ENCODE assay signal across 1 cellular context in the genomic region with DNA sequence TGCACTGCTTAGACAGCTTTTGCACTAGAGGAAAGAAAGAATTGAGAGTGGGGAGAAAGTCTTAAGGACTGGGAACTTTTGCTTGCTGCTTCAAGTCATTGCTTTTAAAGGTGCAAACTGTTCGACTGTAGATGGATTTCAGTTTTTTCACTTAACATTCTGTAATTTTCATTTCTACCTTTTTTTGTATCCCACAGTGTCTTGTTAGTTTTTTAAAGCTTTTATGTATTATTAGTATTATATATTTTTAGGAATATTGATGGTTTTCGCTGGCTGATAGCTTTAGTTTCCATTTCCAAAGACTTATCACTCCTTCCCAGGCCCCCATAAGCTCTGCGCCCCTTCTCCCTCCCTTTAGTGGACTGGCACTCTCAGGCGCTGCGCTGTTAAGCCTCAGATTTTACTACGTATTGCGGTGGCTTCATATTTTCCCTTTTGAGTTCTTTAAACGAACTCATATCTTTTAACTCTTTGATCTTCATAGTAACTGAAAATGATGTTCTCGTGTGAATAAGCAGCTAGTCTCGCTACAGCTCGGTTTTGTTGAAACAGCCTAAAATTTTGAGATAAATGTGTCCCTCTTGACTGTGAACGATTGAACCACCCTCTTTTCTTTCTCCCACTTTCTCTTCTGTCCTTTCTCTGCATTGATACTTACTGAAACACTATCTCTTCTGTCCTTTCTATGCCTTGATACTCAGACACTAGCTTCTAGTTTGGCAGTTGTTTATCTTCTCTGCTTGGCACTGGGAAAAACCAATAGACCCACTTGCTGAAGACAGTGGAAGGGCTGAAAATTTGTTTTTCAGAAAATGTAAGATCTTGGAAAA.
TF ChIP-seq lines count a peak whose summit lies in the region.

No MANE protein-coding gene starts in this region.

TF ChIP-seq in GM12878, 131 proteins besides CTCF, POLR2A, EP300 and RAD21:
- no peak for TF ChIP-seq KAT2A (conservative IDR thresholded peaks at IDR 0.05; ENCODE audit: control insufficient read depth, low read depth, low read length)
- TF ChIP-seq EED (IDR thresholded peaks at IDR 0.05; ENCODE audit: low read depth), result no peak
- no peak for TF ChIP-seq CREM (IDR thresholded peaks at IDR 0.05; ENCODE audit: low read depth)
- TF ChIP-seq USF1 (IDR thresholded peaks at IDR 0.05; ENCODE audit: borderline replicate concordance, extremely low read length, insufficient read depth, low read depth, low read length), result no peak
- no peak for TF ChIP-seq CBX3 (IDR thresholded peaks at IDR 0.05; ENCODE audit: borderline replicate concordance, low read depth)
- TF ChIP-seq ZBTB40 (IDR thresholded peaks at IDR 0.05; ENCODE audit: borderline replicate concordance), result no peak
- no peak for TF ChIP-seq STAT3 (IDR thresholded peaks at IDR 0.05; ENCODE audit: low read depth, low read length)
- TF ChIP-seq PAX5 (IDR thresholded peaks at IDR 0.05; ENCODE audit: borderline replicate concordance, low read depth, low read length), result no peak
- TF ChIP-seq NFIC (IDR thresholded peaks at IDR 0.05; ENCODE audit: low read depth, low read length), result no peak
- no peak for TF ChIP-seq RB1 (IDR thresholded peaks at IDR 0.05; ENCODE audit: borderline replicate concordance)
- no peak for TF ChIP-seq ZNF274 (IDR thresholded peaks at IDR 0.05; ENCODE audit: insufficient read depth, insufficient read length)
- TF ChIP-seq CHD1 (IDR thresholded peaks at IDR 0.05; ENCODE audit: low read depth, low read length), result no peak
- TF ChIP-seq BHLHE40 (IDR thresholded peaks at IDR 0.05; ENCODE audit: borderline replicate concordance in 1 of 2, low read depth in 2 of 2, low read length in 1 of 2), result no peak
- no peak for TF ChIP-seq STAT1 (conservative IDR thresholded peaks at IDR 0.05)
- TF ChIP-seq ZNF384 (IDR thresholded peaks at IDR 0.05; ENCODE audit: borderline replicate concordance, low read depth, low read length), result no peak
